ENCODE assay signal across 1 cellular context in the genomic region with DNA sequence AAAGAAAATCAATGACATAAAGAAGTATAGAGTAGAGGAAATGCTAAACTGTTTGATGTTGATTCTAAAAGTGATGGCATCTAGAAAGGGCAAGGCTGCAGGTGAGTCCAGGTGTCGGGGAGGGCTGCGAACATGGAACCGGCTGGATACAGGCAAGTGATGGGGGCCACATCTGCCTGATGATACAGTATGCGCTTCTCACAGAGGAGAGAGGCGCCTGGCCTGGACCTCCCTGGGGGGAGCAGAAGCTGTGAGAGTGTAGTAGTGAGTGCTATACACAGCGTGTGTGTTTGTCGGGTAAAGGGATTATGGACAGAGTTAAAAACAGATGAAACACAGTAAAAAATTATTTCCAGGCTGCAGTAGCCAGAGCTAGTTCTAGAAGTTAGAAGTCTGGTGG.
TF ChIP-seq lines count a peak whose summit lies in the region.

No MANE protein-coding gene starts in this region.

TF ChIP-seq in H1, 55 proteins besides CTCF, POLR2A, EP300 and RAD21 (continued from another document):
- TF ChIP-seq, protein P1, sequence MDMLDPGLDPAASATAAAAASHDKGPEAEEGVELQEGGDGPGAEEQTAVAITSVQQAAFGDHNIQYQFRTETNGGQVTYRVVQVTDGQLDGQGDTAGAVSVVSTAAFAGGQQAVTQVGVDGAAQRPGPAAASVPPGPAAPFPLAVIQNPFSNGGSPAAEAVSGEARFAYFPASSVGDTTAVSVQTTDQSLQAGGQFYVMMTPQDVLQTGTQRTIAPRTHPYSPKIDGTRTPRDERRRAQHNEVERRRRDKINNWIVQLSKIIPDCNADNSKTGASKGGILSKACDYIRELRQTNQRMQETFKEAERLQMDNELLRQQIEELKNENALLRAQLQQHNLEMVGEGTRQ (IDR thresholded peaks at IDR 0.05; ENCODE audit: low read length): no peak
- TF ChIP-seq POLR2AphosphoS5 (IDR thresholded peaks at IDR 0.05; ENCODE audit: low read depth, low read length): no peak
- no peak for TF ChIP-seq CREB1 (IDR thresholded peaks at IDR 0.05)
- TF ChIP-seq RXRA (IDR thresholded peaks at IDR 0.05; ENCODE audit: insufficient read depth, low read depth, low read length): no peak
- no peak for TF ChIP-seq SAP30 (IDR thresholded peaks at IDR 0.05; ENCODE audit: insufficient read depth, insufficient replicate concordance, low read length)
